9 cellular contexts compared by ENCODE assay signal in genomic region chr10:99926925-99927718, GRCh38.
A peak's percentile ranks its signal among the peaks of the same experiment; 100 is the strongest.
DNase-seq lines count a peak whose midpoint lies in the region; ATAC-seq and TF ChIP-seq lines count a peak whose summit lies in the region.
"Had no signal": no experiment of that assay in that cellular context is flagged by ENCODE, and none has a peak within 500 bp of the region (broad histone marks: within the 10 kb centered on the region; RNA-seq: fewer than 3 reads in every experiment).

No MANE protein-coding gene starts in this region.

- H3K4me3 ChIP-seq in mammary epithelial cell (replicated peaks in 1 of 3; ENCODE audit: insufficient read depth in 1 of 3, low read depth in 2 of 3, low read length in 3 of 3), result no peak overlapping the region
- no peak overlapping the region for H3K4me3 ChIP-seq in testis

- dilution Hi-C loops in mammary epithelial cell (cut with HindIII; ENCODE audit: low sequenced_read_pairs), result no loop called here

- peak overlapping the region; percentile 2 to 13 (median 13) for H3K27ac Mint-ChIP-seq in IgD-negative memory B cell
- H3K27ac Mint-ChIP-seq in activated T-cell treated with anti-CD3 and anti-CD28 coated beads, Interleukin-2, amount 50 U/mL, for 24 hours, result no peak overlapping the region
- H3K27ac Mint-ChIP-seq: activated naive CD4-positive, alpha-beta T cell treated with anti-CD3 and anti-CD28 coated beads, Interleukin-2, amount 50 U/mL, for 72 hours had no signal

- no peak overlapping the region for H2AFZ ChIP-seq in mammary epithelial cell (ENCODE audit: low read depth, low read length)

- H3K4me1 Mint-ChIP-seq in IgD-negative memory B cell, result peaks cover 6 to 12% (median 6%) of the 10 kb centered on the region in 3 donors
- H3K4me1 Mint-ChIP-seq in activated T-cell treated with anti-CD3 and anti-CD28 coated beads, Interleukin-2, amount 50 U/mL, for 24 hours (ENCODE audit: low read depth), result peaks cover 21% of the 10 kb centered on the region

- H3K9ac ChIP-seq in mammary epithelial cell (ENCODE audit: insufficient read depth, low read length), result no peak overlapping the region

- ATAC-seq in left colon (peak; percentile 35), GM19035 (IDR thresholded peaks at IDR 0.05; ENCODE audit: unreplicated experiment) (no peak)

- H3K9me3 ChIP-seq in mammary epithelial cell (replicated peaks; ENCODE audit: insufficient read depth, low read length), result no peaks in the 10 kb centered on the region
- H3K9me3 ChIP-seq in testis, result no peaks in the 10 kb centered on the region

- DNase-seq in mammary epithelial cell (no peak), left colon (peak; percentile 74 to 83), testis (peak; percentile 40), Kasumi-1 (lab: John Stamatoyannopoulos, UW) (no peak)
- DNase-seq in activated T-cell treated with anti-CD3 and anti-CD28 coated beads, Interleukin-2, amount 50 U/mL, for 24 hours, result no peak
- DNase-seq: RPMI8226 had no signal

- in situ Hi-C loops in mammary epithelial cell (cut with MboI; ENCODE audit: low sequenced_read_pairs in 2 of 2), result no loop called here

- H3K27me3 Mint-ChIP-seq in IgD-negative memory B cell, result no peaks in the 10 kb centered on the region
- H3K27me3 Mint-ChIP-seq in activated T-cell treated with anti-CD3 and anti-CD28 coated beads, Interleukin-2, amount 50 U/mL, for 24 hours, result no peaks in the 10 kb centered on the region

- H3K4me1 ChIP-seq in mammary epithelial cell (ENCODE audit: insufficient read depth, low read length) (peaks cover 56% of the 10 kb centered on the region), testis (peaks cover 8% of the 10 kb centered on the region)

- CTCF ChIA-PET in mammary epithelial cell (lab: Charles Lee; ENCODE audit: low non-redundant PET), result no interaction called here

- H3K4me3 Mint-ChIP-seq in IgD-negative memory B cell, result no peak overlapping the region
- H3K4me3 Mint-ChIP-seq in activated T-cell treated with anti-CD3 and anti-CD28 coated beads, Interleukin-2, amount 50 U/mL, for 24 hours, result no peak overlapping the region

- H3K27me3 ChIP-seq in mammary epithelial cell (ENCODE audit: insufficient read depth, low read length) (no peaks in the 10 kb centered on the region), testis (no peaks in the 10 kb centered on the region)

- no peaks in the 10 kb centered on the region for H3K36me3 ChIP-seq in mammary epithelial cell (ENCODE audit: insufficient read depth, low read length)
- no peaks in the 10 kb centered on the region for H3K36me3 ChIP-seq in testis (ENCODE audit: low read depth, missing control alignments)

- H4K20me1 ChIP-seq in mammary epithelial cell (ENCODE audit: insufficient read depth, low read length), result no peaks in the 10 kb centered on the region

- peaks cover 16% of the 10 kb centered on the region for H3K36me3 Mint-ChIP-seq in IgD-negative memory B cell
- H3K36me3 Mint-ChIP-seq in activated T-cell treated with anti-CD3 and anti-CD28 coated beads, Interleukin-2, amount 50 U/mL, for 24 hours (ENCODE audit: low read depth), result no peaks in the 10 kb centered on the region
- H3K36me3 Mint-ChIP-seq: activated naive CD4-positive, alpha-beta T cell treated with anti-CD3 and anti-CD28 coated beads, Interleukin-2, amount 50 U/mL, for 72 hours had no signal

- H3K4me2 ChIP-seq in mammary epithelial cell (ENCODE audit: insufficient read depth, low read depth, low read length), result peak overlapping the region; percentile 28

- no TSS peak for BruUV-seq in mammary epithelial cell (replicated peaks; lab: Mats Ljungman, UMichigan)

- intact Hi-C loops in mammary epithelial cell (cut with micrococcal nuclease), result no loop called here
- intact Hi-C loops in left colon (cut with DNase I, micrococcal nuclease), result no loop called here
- intact Hi-C loops in testis (cut with DNase I; ENCODE audit: low total_unique reads), result no loop called here

- no peak overlapping the region for H3K27ac ChIP-seq in mammary epithelial cell (ENCODE audit: insufficient read depth, low read depth, low read length)
- peak overlapping the region in 1 of 2 donors; percentile 51 for H3K27ac ChIP-seq in testis

- 78% methylated on average over 9 of the region's 9 CpGs for WGBS in mammary epithelial cell (ENCODE audit: low coverage, missing lambda C conversion rate)
- WGBS in testis, 2 donors, result 56 to 57% methylated on average over 9 of the region's 9 CpGs

- H3K9me3 Mint-ChIP-seq in IgD-negative memory B cell, result peaks cover 0 to under 1% (median 0%) of the 10 kb centered on the region in 3 donors
- H3K9me3 Mint-ChIP-seq in activated T-cell treated with anti-CD3 and anti-CD28 coated beads, Interleukin-2, amount 50 U/mL, for 24 hours, result no peaks in the 10 kb centered on the region
- H3K9me3 Mint-ChIP-seq: activated naive CD4-positive, alpha-beta T cell treated with anti-CD3 and anti-CD28 coated beads, Interleukin-2, amount 50 U/mL, for 72 hours had no signal

- no peak for TF ChIP-seq POLR2A in testis (IDR thresholded peaks at IDR 0.05)

- H3K79me2 ChIP-seq in mammary epithelial cell (ENCODE audit: insufficient read depth, low read length), result peaks cover 88% of the 10 kb centered on the region

- TF ChIP-seq CTCF in mammary epithelial cell (conservative IDR thresholded peaks at IDR 0.05 in 1 of 2, IDR thresholded peaks at IDR 0.05 in 1 of 2; ENCODE audit: extremely low read depth in 1 of 2, insufficient read depth in 1 of 2, low read depth in 1 of 2, low read length in 2 of 2) (no peak), testis (IDR thresholded peaks at IDR 0.05) (no peak)

Comparison
In these comparisons a context has a peak if more than half of its experiments do, and no peak if none do; other contexts are left out.
1. DNase-seq: peak in left colon (2 of 2) and testis (single experiment); none in mammary epithelial cell (single experiment), activated T-cell treated with anti-CD3 and anti-CD28 coated beads, Interleukin-2, amount 50 U/mL, for 24 hours (single experiment) and Kasumi-1 (0 of 2).